In genomic region chr1:11337536-11338350, GRCh38 we compare ENCODE assay signal across 8 cellular contexts.
A peak's percentile ranks its signal among the peaks of the same experiment; 100 is the strongest.
DNase-seq lines count a peak whose midpoint lies in the region; ATAC-seq lines count a peak whose summit lies in the region.

No MANE protein-coding gene starts in this region.

- no peak overlapping the region for H3K4me3 ChIP-seq in adipocyte (ENCODE audit: low read length)

- intact Hi-C loops in left colon (cut with DNase I, micrococcal nuclease) = loop anchor here in 1 of 2 donors (5.0 kb wide), 1 partner anchor 305 kb away; no protein-coding TSS in a partner anchor

- H3K9me3 ChIP-seq in adipocyte (ENCODE audit: control insufficient read depth, low read length) = no peaks in the 10 kb centered on the region

- H3K27me3 ChIP-seq in adipocyte (replicated peaks; ENCODE audit: control insufficient read depth, insufficient read depth, low read length) = peaks cover 46% of the 10 kb centered on the region

- no peaks in the 10 kb centered on the region for H3K36me3 ChIP-seq in adipocyte (ENCODE audit: control insufficient read depth, insufficient read depth, low read length, severe bottlenecking)

- DNase-seq in GM03348 (ENCODE audit: low spot score) (peak; percentile 76), NCI-H1092 treated with DMSO at 0.1 percent for 48 hours (lab: John Stamatoyannopoulos, UW) (peak; percentile 88), T-helper 2 cell (peak; percentile 18 to 57 (median 47)), adipocyte (ENCODE audit: low read depth) (peak; percentile 42), left colon (peak in 1 of 2 donors; percentile 71), occipital lobe (lab: John Stamatoyannopoulos, UW) (no peak)
- DNase-seq in stimulated activated CD8-positive, alpha-beta memory T cell treated with anti-CD3 and anti-CD28 coated beads, Interleukin-15, amount 100 ng/mL, for 4 hours (ENCODE audit: low read depth in 2 of 2) = peak; percentile 28 to 34

- H3K4me1 ChIP-seq in adipocyte (ENCODE audit: control insufficient read depth, insufficient read depth, low read length) = peaks cover 14% of the 10 kb centered on the region

- H3K9ac ChIP-seq in adipocyte (ENCODE audit: low read length) = no peak overlapping the region

- ATAC-seq in left colon (peak; percentile 54), GM19035 (IDR thresholded peaks at IDR 0.05; ENCODE audit: unreplicated experiment) (no peak)
